Comparison of ENCODE assay signal across 1 cellular context in the genomic region with DNA sequence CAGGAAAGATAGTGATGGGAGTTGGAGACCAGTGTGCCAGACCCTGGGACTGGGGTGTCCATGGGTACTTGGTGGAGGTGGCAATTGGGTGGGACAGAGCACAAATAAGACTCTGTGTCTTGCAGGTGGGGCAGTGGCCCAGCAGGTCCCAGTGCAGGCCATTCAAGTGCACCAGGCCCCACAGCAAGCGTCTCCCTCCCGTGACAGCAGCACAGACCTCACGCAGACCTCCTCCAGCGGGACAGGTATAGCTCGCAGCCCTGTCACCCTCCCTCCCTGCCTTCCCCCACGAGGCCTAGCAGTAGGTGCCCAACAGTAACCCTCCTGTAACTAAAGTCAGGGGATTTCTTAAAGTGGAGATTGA.
TF ChIP-seq lines count a peak whose summit lies in the region.

No MANE protein-coding gene starts in this region.

TF ChIP-seq in IMR-90, 13 proteins besides CTCF, POLR2A, EP300 and RAD21:
- no peak for TF ChIP-seq CEBPB (IDR thresholded peaks at IDR 0.05; ENCODE audit: low read depth, low read length)
- TF ChIP-seq MAFK (IDR thresholded peaks at IDR 0.05; ENCODE audit: low read depth, low read length) = no peak
- no peak for TF ChIP-seq MAZ (IDR thresholded peaks at IDR 0.05; ENCODE audit: borderline replicate concordance, low read depth, low read length)
- TF ChIP-seq FOS (IDR thresholded peaks at IDR 0.05; ENCODE audit: low read depth, low read length) = no peak
- no peak for TF ChIP-seq NFE2L2 (IDR thresholded peaks at IDR 0.05; ENCODE audit: low read depth, low read length)
- TF ChIP-seq RFX5 (IDR thresholded peaks at IDR 0.05; ENCODE audit: low read depth, low read length) = no peak
- TF ChIP-seq MXI1 (IDR thresholded peaks at IDR 0.05; ENCODE audit: borderline replicate concordance, low read depth, low read length) = no peak
- no peak for TF ChIP-seq CHD1 (IDR thresholded peaks at IDR 0.05; ENCODE audit: low read depth, low read length)
- no peak for TF ChIP-seq RCOR1 (IDR thresholded peaks at IDR 0.05; ENCODE audit: insufficient replicate concordance, low read length)
- no peak for TF ChIP-seq BHLHE40 (IDR thresholded peaks at IDR 0.05; ENCODE audit: low read depth, low read length)
- no peak for TF ChIP-seq SMC3 (IDR thresholded peaks at IDR 0.05; ENCODE audit: low read depth, low read length)
- TF ChIP-seq, protein P1, sequence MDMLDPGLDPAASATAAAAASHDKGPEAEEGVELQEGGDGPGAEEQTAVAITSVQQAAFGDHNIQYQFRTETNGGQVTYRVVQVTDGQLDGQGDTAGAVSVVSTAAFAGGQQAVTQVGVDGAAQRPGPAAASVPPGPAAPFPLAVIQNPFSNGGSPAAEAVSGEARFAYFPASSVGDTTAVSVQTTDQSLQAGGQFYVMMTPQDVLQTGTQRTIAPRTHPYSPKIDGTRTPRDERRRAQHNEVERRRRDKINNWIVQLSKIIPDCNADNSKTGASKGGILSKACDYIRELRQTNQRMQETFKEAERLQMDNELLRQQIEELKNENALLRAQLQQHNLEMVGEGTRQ (IDR thresholded peaks at IDR 0.05; ENCODE audit: low read depth, low read length) = no peak
- TF ChIP-seq, protein P2, sequence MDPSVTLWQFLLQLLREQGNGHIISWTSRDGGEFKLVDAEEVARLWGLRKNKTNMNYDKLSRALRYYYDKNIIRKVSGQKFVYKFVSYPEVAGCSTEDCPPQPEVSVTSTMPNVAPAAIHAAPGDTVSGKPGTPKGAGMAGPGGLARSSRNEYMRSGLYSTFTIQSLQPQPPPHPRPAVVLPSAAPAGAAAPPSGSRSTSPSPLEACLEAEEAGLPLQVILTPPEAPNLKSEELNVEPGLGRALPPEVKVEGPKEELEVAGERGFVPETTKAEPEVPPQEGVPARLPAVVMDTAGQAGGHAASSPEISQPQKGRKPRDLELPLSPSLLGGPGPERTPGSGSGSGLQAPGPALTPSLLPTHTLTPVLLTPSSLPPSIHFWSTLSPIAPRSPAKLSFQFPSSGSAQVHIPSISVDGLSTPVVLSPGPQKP (IDR thresholded peaks at IDR 0.05; ENCODE audit: borderline replicate concordance, low read depth, low read length) = no peak
